Comparison of ENCODE assay signal across 10 cellular contexts in genomic region chr2:97646977-97647376, GRCh38. TPM values are rescaled to one million over a fixed set of nuclear protein-coding genes. Genes with fewer than 3 reads are reported as not detected.
DNase-seq lines count a peak whose midpoint lies in the region; ATAC-seq, FAIRE-seq and TF ChIP-seq lines count a peak whose summit lies in the region.
"Had no signal": no experiment of that assay in that cellular context is flagged by ENCODE, and none has a peak within 500 bp of the region (broad histone marks: within the 10 kb centered on the region; RNA-seq: fewer than 3 reads in every experiment).

No MANE protein-coding gene starts in this region.

- no peak overlapping the region for H2AFZ ChIP-seq in H1 (ENCODE audit: low read length)
- H2AFZ ChIP-seq in osteoblast (ENCODE audit: low read length) = no peak overlapping the region

- no peak overlapping the region for H2BK15ac ChIP-seq in H1 (ENCODE audit: low read length)

- peaks cover 31% of the 10 kb centered on the region for H3K4me1 Mint-ChIP-seq in CD4-positive, alpha-beta T cell (ENCODE audit: low read depth)

- no peaks in the 10 kb centered on the region for H3K9me3 ChIP-seq in CD4-positive, alpha-beta T cell (ENCODE audit: control insufficient read depth, low read length)
- H3K9me3 ChIP-seq in NT2/D1 (ENCODE audit: insufficient read depth, low read length) (no peaks in the 10 kb centered on the region), H1 (ENCODE audit: insufficient read depth in 2 of 2, low read depth in 1 of 2, low read length in 1 of 2) (no peaks in the 10 kb centered on the region), osteoblast (ENCODE audit: low read depth, low read length) (no peaks in the 10 kb centered on the region)

- peak overlapping the region; percentile 97 for H3K4me3 Mint-ChIP-seq in CD4-positive, alpha-beta T cell

- H3K36me3 ChIP-seq in NT2/D1 (ENCODE audit: insufficient read depth, insufficient read length, low read length) (peaks cover 32% of the 10 kb centered on the region), H1 (ENCODE audit: control insufficient read depth in 2 of 4, insufficient read depth in 4 of 4, low read length in 3 of 4) (peaks cover 12 to 30% (median 18%) of the 10 kb centered on the region in 4 experiments), osteoblast (ENCODE audit: insufficient read depth, low read length) (peaks cover 21% of the 10 kb centered on the region)

- H3K23me2 ChIP-seq in H1 (ENCODE audit: low read depth, low read length) = peaks cover 6% of the 10 kb centered on the region; the same call in 1 of the 2 replicates

- WGBS in H1 (ENCODE audit: extremely low coverage in 1 of 2, insufficient coverage in 1 of 2, insufficient read length in 1 of 2, insufficient replicate concordance in 2 of 2, low coverage in 1 of 2, low lambda C conversion rate in 2 of 2, missing lambda C conversion rate in 1 of 2), 2 experiments = 92% methylated on average over 4 of the region's 4 CpGs; no CpG with 5 or more reads in 1 of the 2 experiments

- no peaks in the 10 kb centered on the region; the same call in 1 of the 2 replicates for H3K79me1 ChIP-seq in H1 (ENCODE audit: low read depth, low read length)

- H3K9me3 Mint-ChIP-seq in CD4-positive, alpha-beta T cell = no peaks in the 10 kb centered on the region

- peak overlapping the region; percentile 93 for H3K27ac Mint-ChIP-seq in CD4-positive, alpha-beta T cell

- H3K14ac ChIP-seq in H1 (ENCODE audit: insufficient read length) = no peak overlapping the region

- H3K4me2 ChIP-seq in H1 (ENCODE audit: insufficient read depth in 1 of 2, low read depth in 2 of 2, low read length in 2 of 2) (peak overlapping the region; percentile 80 to 94), osteoblast (ENCODE audit: insufficient read depth, low read length) (peak overlapping the region; percentile 93)

- H3K4me3 ChIP-seq in NT2/D1 (ENCODE audit: insufficient read length, low read depth) = peak overlapping the region; percentile 99
- peak overlapping the region; percentile 95 to 100 (median 96); a peak in 7 of 8 replicates for H3K4me3 ChIP-seq in H1 (ENCODE audit: extremely low read depth in 1 of 4, insufficient read depth in 2 of 4, low read depth in 3 of 4, low read length in 4 of 4)
- peak overlapping the region; percentile 97 for H3K4me3 ChIP-seq in osteoblast (ENCODE audit: insufficient read depth, low read length)

- H3K4me1 ChIP-seq in NT2/D1 (ENCODE audit: insufficient read depth, insufficient read length) (no peaks in the 10 kb centered on the region), H1 (replicated peaks in 1 of 4; ENCODE audit: control insufficient read depth in 3 of 4, insufficient read depth in 4 of 4, low read length in 3 of 4) (peaks cover 0 to 6% (median 0%) of the 10 kb centered on the region in 4 experiments; a peak in 2 of 7 replicates), osteoblast (ENCODE audit: insufficient read depth, low read length) (no peaks in the 10 kb centered on the region)

- no peak overlapping the region for H2BK20ac ChIP-seq in H1 (ENCODE audit: low read length)

- POLR2A ChIA-PET in CD4-positive, alpha-beta T cell (lab: Charles Lee) = interaction anchor here (1.2 to 10.1 kb wide), 5 partner anchors 9 to 67 kb away, joined by 3 to 244 read pairs (median 21); partner anchors contain the start of genes ACTR1B and ZAP70
- POLR2A ChIA-PET in H1 (lab: Charles Lee; ENCODE audit: partially characterized antibody) = interaction anchor here (0.7 to 4.7 kb wide), 9 partner anchors 9 to 943 kb away, joined by 3 to 71 read pairs (median 5); partner anchors contain the start of gene ACTR1B

- TF ChIP-seq POLR2A in H1 (IDR thresholded peaks at IDR 0.05; ENCODE audit: control extremely low read depth in 1 of 2, low read depth in 2 of 2, low read length in 2 of 2) (no peak), GM12892 (IDR thresholded peaks at IDR 0.05; ENCODE audit: low read depth, low read length) (no peak)

- no peak overlapping the region for H2BK12ac ChIP-seq in H1 (ENCODE audit: low read depth, low read length)

- peaks cover 56% of the 10 kb centered on the region for H3K36me3 Mint-ChIP-seq in CD4-positive, alpha-beta T cell (ENCODE audit: low read depth)

- no peak for TF ChIP-seq RAD21 in H1 (IDR thresholded peaks at IDR 0.05 in 1 of 2, conservative IDR thresholded peaks at IDR 0.05 in 1 of 2; ENCODE audit: low read depth in 2 of 2, low read length in 2 of 2)

- H4K8ac ChIP-seq in H1 (ENCODE audit: extremely low read depth, insufficient read depth, low read length) = no peak overlapping the region

- no peak for DNase-seq in CD4-positive, alpha-beta T cell
- DNase-seq in NT2/D1 (ENCODE audit: low read depth, low spot score) (no peak), H1 (ENCODE audit: low read depth in 1 of 2, low spot score in 2 of 2) (peak in 1 of 2 experiments; percentile 7), osteoblast (ENCODE audit: insufficient read length, low spot score, missing footprints) (peak; percentile 72), HuH-7 (ENCODE audit: low spot score) (no peak), GM12892 (ENCODE audit: insufficient read length) (no peak)
- DNase-seq: dermis blood vessel endothelial cell, NCI-H2029 treated with DMSO at 0.1 percent for 48 hours had no signal

- H3K23ac ChIP-seq in H1 (ENCODE audit: insufficient read length) = no peak overlapping the region

- ATAC-seq in CD4-positive, alpha-beta T cell (ENCODE audit: poor library complexity) = no peak
- ATAC-seq in HG02798 (IDR thresholded peaks at IDR 0.05; ENCODE audit: poor library complexity, unreplicated experiment) (no peak), GM19467 (IDR thresholded peaks at IDR 0.05; ENCODE audit: unreplicated experiment) (no peak)

- no peak overlapping the region for H3K27ac ChIP-seq in CD4-positive, alpha-beta T cell (ENCODE audit: low read depth, low read length)
- H3K27ac ChIP-seq in H1 (ENCODE audit: low read depth, low read length) (no peak overlapping the region), osteoblast (ENCODE audit: low read depth, low read length) (peak overlapping the region; percentile 8)

- H2BK120ac ChIP-seq in H1 (replicated peaks; ENCODE audit: low read depth, low read length) = no peak overlapping the region

- no peaks in the 10 kb centered on the region for H3K27me3 Mint-ChIP-seq in CD4-positive, alpha-beta T cell

- H3K56ac ChIP-seq in H1 (replicated peaks; ENCODE audit: insufficient read length, low read depth, low read length) = no peak overlapping the region

- CTCF ChIA-PET in CD4-positive, alpha-beta T cell (lab: Charles Lee) = interaction anchor here (1.3 to 5.2 kb wide), 2 partner anchors 17 to 53 kb away, joined by 4 to 29 read pairs; partner anchors contain the start of gene ACTR1B
- CTCF ChIA-PET in H1 (lab: Charles Lee; ENCODE audit: partially characterized antibody) = interaction anchor here (1.2 to 7.6 kb wide), 5 partner anchors 17 to 78 kb away, joined by 3 to 73 read pairs (median 5); partner anchors contain the start of gene ACTR1B

- H2AK5ac ChIP-seq in H1 (ENCODE audit: low read depth, low read length) = no peak overlapping the region

- H2BK5ac ChIP-seq in H1 (ENCODE audit: low read depth, low read length) = no peak overlapping the region

- H3K79me2 ChIP-seq in H1 (ENCODE audit: control insufficient read depth in 1 of 2, insufficient read depth in 2 of 2, low read length in 2 of 2) = peaks cover 0 to 13% of the 10 kb centered on the region in 2 experiments; a peak in 2 of 4 replicates
- peaks cover 15% of the 10 kb centered on the region for H3K79me2 ChIP-seq in osteoblast (ENCODE audit: insufficient read depth, low read length)

- no peak for TF ChIP-seq EP300 in H1 (IDR thresholded peaks at IDR 0.05; ENCODE audit: borderline replicate concordance in 1 of 2, low read depth in 2 of 2, low read length in 2 of 2)

- no peak overlapping the region for H4K91ac ChIP-seq in H1 (replicated peaks; ENCODE audit: insufficient read length, low read length)

- H4K20me1 ChIP-seq in H1 (replicated peaks in 1 of 2; ENCODE audit: control insufficient read depth in 1 of 2, insufficient read depth in 2 of 2, low read length in 2 of 2) (peaks cover 1 to 4% of the 10 kb centered on the region in 2 experiments), osteoblast (ENCODE audit: insufficient read depth, low read length) (no peaks in the 10 kb centered on the region)

- H3K27me3 ChIP-seq in CD4-positive, alpha-beta T cell (ENCODE audit: control insufficient read depth, insufficient read depth, low read length) = no peaks in the 10 kb centered on the region
- no peaks in the 10 kb centered on the region for H3K27me3 ChIP-seq in NT2/D1 (ENCODE audit: insufficient read depth, insufficient read length)
- H3K27me3 ChIP-seq in H1 (replicated peaks in 1 of 4; ENCODE audit: control insufficient read depth in 3 of 4, extremely low read depth in 1 of 4, insufficient read depth in 3 of 4, low read length in 3 of 4) = no peaks in the 10 kb centered on the region; a peak in 1 of 7 replicates
- H3K27me3 ChIP-seq in osteoblast (ENCODE audit: insufficient read depth, low read length) = no peaks in the 10 kb centered on the region

- no peak for TF ChIP-seq CTCF in CD4-positive, alpha-beta T cell (IDR thresholded peaks at IDR 0.05)
- TF ChIP-seq CTCF in H1 (IDR thresholded peaks at IDR 0.05; ENCODE audit: control extremely low read depth in 1 of 3, insufficient read depth in 1 of 3, low read depth in 1 of 3, low read length in 3 of 3) (no peak), osteoblast (IDR thresholded peaks at IDR 0.05; ENCODE audit: extremely low read depth, low read depth, low read length) (no peak)

- H3K4ac ChIP-seq in H1 (replicated peaks; ENCODE audit: insufficient read length, low read depth, low read length) = no peak overlapping the region

- FAIRE-seq in H1 (lab: Jason Lieb, UNC) (no peak), GM12892 (lab: Jason Lieb, UNC) (no peak)

- intact Hi-C loops in CD4-positive, alpha-beta T cell (cut with DNase I, micrococcal nuclease) = loop anchor here in 1 of 2 experiments (1.0 to 10.0 kb wide), 8 partner anchors 15 to 1845 kb away; partner anchors contain the start of genes ARID5A, EIF5B, REV1 and TMEM131

- H4K5ac ChIP-seq in H1 (ENCODE audit: insufficient read length, low read depth, low read length) = no peak overlapping the region

- no peak overlapping the region for H3K18ac ChIP-seq in H1 (ENCODE audit: extremely low read depth, low read length)

- H3K9ac ChIP-seq in NT2/D1 (ENCODE audit: insufficient read length, low read depth) (peak overlapping the region; percentile 53), H1 (replicated peaks in 1 of 4; ENCODE audit: extremely low read depth in 1 of 4, low read depth in 3 of 4, low read length in 3 of 4) (no peak overlapping the region; a peak in 1 of 7 replicates)

RNA-seq across cellular contexts. Expression of gene COX5B, which starts 1.1 kb away (rescaled TPM):
- total RNA-seq in CD4-positive, alpha-beta T cell = 100 to 1,000 TPM; 112 to 121 TPM
- total RNA-seq in H1 (2021; fragmentation: NEBNext Ultra II Directional; extraction: Animal tissue kit (Norgen Biotek cat#: 25700)) = 233 and 247 TPM in 2 replicates
- 435 and 468 TPM in 2 replicates for polyA plus RNA-seq in H1 (2011; rRNA removed)
- polyA plus RNA-seq in H1 (2011; cell fraction: cytosol; rRNA removed) = 446 TPM
- 383 TPM for polyA plus RNA-seq in H1 (2011; cell fraction: nucleus; rRNA removed)
- 242 to 347 TPM (median 333 TPM) in 4 replicates for polyA plus RNA-seq in H1 (2012, experiment 1 of 2)
- polyA plus RNA-seq in H1 (2012, experiment 2 of 2) = 451 TPM
- polyA plus RNA-seq in H1 (2013, experiment 1 of 2) = 385 TPM
- polyA plus RNA-seq in H1 (2013, experiment 2 of 2) = 366 TPM
- polyA minus RNA-seq in H1 (2011; rRNA and poly(A)+ RNA removed) = 41.0 and 41.2 TPM in 2 replicates
- 77.0 TPM for polyA minus RNA-seq in H1 (2011; cell fraction: cytosol; rRNA and poly(A)+ RNA removed)
- polyA minus RNA-seq in H1 (2011; cell fraction: nucleus; rRNA and poly(A)+ RNA removed) = 58.2 TPM
- total RNA-seq in osteoblast = 214 and 243 TPM in 2 replicates
- polyA plus RNA-seq in GM12892 (2012; ENCODE audit: missing spikeins) = 191 TPM

RNA-seq across cellular contexts. Expression of gene ACTR1B, which starts 16.9 kb away (rescaled TPM):
- total RNA-seq in CD4-positive, alpha-beta T cell = 10 to 100 TPM; 89.5 to 92.8 TPM
- 40.7 and 43.8 TPM in 2 replicates for total RNA-seq in H1 (2021; fragmentation: NEBNext Ultra II Directional; extraction: Animal tissue kit (Norgen Biotek cat#: 25700))
- polyA plus RNA-seq in H1 (2011; rRNA removed) = 56.0 and 78.1 TPM in 2 replicates
- 57.8 TPM for polyA plus RNA-seq in H1 (2011; cell fraction: cytosol; rRNA removed)
- 233 TPM for polyA plus RNA-seq in H1 (2011; cell fraction: nucleus; rRNA removed)
- 29.0 to 50.0 TPM (median 45.0 TPM) in 4 replicates for polyA plus RNA-seq in H1 (2012, experiment 1 of 2)
- polyA plus RNA-seq in H1 (2012, experiment 2 of 2) = 37.3 TPM
- 28.7 TPM for polyA plus RNA-seq in H1 (2013, experiment 1 of 2)
- 24.7 TPM for polyA plus RNA-seq in H1 (2013, experiment 2 of 2)
- polyA minus RNA-seq in H1 (2011; rRNA and poly(A)+ RNA removed) = 35.2 and 46.9 TPM in 2 replicates
- polyA minus RNA-seq in H1 (2011; cell fraction: cytosol; rRNA and poly(A)+ RNA removed) = 25.0 TPM
- polyA minus RNA-seq in H1 (2011; cell fraction: nucleus; rRNA and poly(A)+ RNA removed) = 54.0 TPM
- 44.9 and 53.6 TPM in 2 replicates for total RNA-seq in osteoblast
- 62.0 TPM for polyA plus RNA-seq in GM12892 (2012; ENCODE audit: missing spikeins)

RNA-seq across cellular contexts. Expression of gene C2orf92, which starts 22.5 kb away (rescaled TPM):
- total RNA-seq in CD4-positive, alpha-beta T cell = 10 to 100 TPM; 12.4 to 13.4 TPM
- 3.7 and 5.2 TPM in 2 replicates for total RNA-seq in H1 (2021; fragmentation: NEBNext Ultra II Directional; extraction: Animal tissue kit (Norgen Biotek cat#: 25700))
- 2.1 and 2.3 TPM in 2 replicates for polyA plus RNA-seq in H1 (2011; rRNA removed)
- 2.6 TPM for polyA plus RNA-seq in H1 (2011; cell fraction: cytosol; rRNA removed)
- 6.9 TPM for polyA plus RNA-seq in H1 (2011; cell fraction: nucleus; rRNA removed)
- polyA plus RNA-seq in H1 (2012, experiment 1 of 2) = 2.0 to 3.9 TPM (median 3.1 TPM) in 4 replicates
- 0.81 TPM for polyA plus RNA-seq in H1 (2012, experiment 2 of 2)
- 2.4 TPM for polyA plus RNA-seq in H1 (2013, experiment 1 of 2)
- polyA plus RNA-seq in H1 (2013, experiment 2 of 2) = 2.0 TPM
- polyA minus RNA-seq in H1 (2011; rRNA and poly(A)+ RNA removed) = 4.3 and 4.8 TPM in 2 replicates
- 3.9 TPM for polyA minus RNA-seq in H1 (2011; cell fraction: cytosol; rRNA and poly(A)+ RNA removed)
- 10.8 TPM for polyA minus RNA-seq in H1 (2011; cell fraction: nucleus; rRNA and poly(A)+ RNA removed)
- total RNA-seq in osteoblast = 2.5 and 3.2 TPM in 2 replicates
- 10.9 TPM for polyA plus RNA-seq in GM12892 (2012; ENCODE audit: missing spikeins)

RNA-seq across cellular contexts. Expression of gene ANKRD36B, which starts 57.3 kb away (rescaled TPM):
- 10 to 100 TPM; 48.5 to 60.0 TPM for total RNA-seq in CD4-positive, alpha-beta T cell
- total RNA-seq in H1 (2021; fragmentation: NEBNext Ultra II Directional; extraction: Animal tissue kit (Norgen Biotek cat#: 25700)) = 5.5 and 8.5 TPM in 2 replicates
- 1.4 and 2.4 TPM in 2 replicates for polyA plus RNA-seq in H1 (2011; rRNA removed)
- polyA plus RNA-seq in H1 (2011; cell fraction: cytosol; rRNA removed) = 2.7 TPM
- 7.1 TPM for polyA plus RNA-seq in H1 (2011; cell fraction: nucleus; rRNA removed)
- 2.3 to 5.0 TPM (median 3.3 TPM) in 4 replicates for polyA plus RNA-seq in H1 (2012, experiment 1 of 2)
- 0.21 TPM for polyA plus RNA-seq in H1 (2012, experiment 2 of 2)
- polyA plus RNA-seq in H1 (2013, experiment 1 of 2) = 5.0 TPM
- 3.8 TPM for polyA plus RNA-seq in H1 (2013, experiment 2 of 2)
- 20.3 and 28.4 TPM in 2 replicates for polyA minus RNA-seq in H1 (2011; rRNA and poly(A)+ RNA removed)
- 5.1 TPM for polyA minus RNA-seq in H1 (2011; cell fraction: cytosol; rRNA and poly(A)+ RNA removed)
- polyA minus RNA-seq in H1 (2011; cell fraction: nucleus; rRNA and poly(A)+ RNA removed) = 56.3 TPM
- total RNA-seq in osteoblast = 49.9 and 60.4 TPM in 2 replicates
- polyA plus RNA-seq in GM12892 (2012; ENCODE audit: missing spikeins) = 13.8 TPM
